1 cellular context compared by ENCODE assay signal in genomic region chr11:30016588-30017363, GRCh38.
TF ChIP-seq lines count a peak whose summit lies in the region.

Gene KCNA4 (minus strand): TSS chr11:30017030. CDS start chr11:30012678, 4,352 bp downstream.

TF ChIP-seq in H1, 55 proteins besides CTCF, POLR2A, EP300 and RAD21:
- TF ChIP-seq CHD2 (IDR thresholded peaks at IDR 0.05; ENCODE audit: low read length) (peak; percentile 66), KDM4A (IDR thresholded peaks at IDR 0.05; ENCODE audit: low read depth, low read length, severe bottlenecking) (peak; percentile 80), PHF8 (conservative IDR thresholded peaks at IDR 0.05; ENCODE audit: low read depth, low read length) (no peak), BRCA1 (IDR thresholded peaks at IDR 0.05; ENCODE audit: low read depth, low read length) (peak; percentile 32; the same call in 1 of the 2 replicates)
TF ChIP-seq in H1: peak in this region for 3.
